In the genomic region with DNA sequence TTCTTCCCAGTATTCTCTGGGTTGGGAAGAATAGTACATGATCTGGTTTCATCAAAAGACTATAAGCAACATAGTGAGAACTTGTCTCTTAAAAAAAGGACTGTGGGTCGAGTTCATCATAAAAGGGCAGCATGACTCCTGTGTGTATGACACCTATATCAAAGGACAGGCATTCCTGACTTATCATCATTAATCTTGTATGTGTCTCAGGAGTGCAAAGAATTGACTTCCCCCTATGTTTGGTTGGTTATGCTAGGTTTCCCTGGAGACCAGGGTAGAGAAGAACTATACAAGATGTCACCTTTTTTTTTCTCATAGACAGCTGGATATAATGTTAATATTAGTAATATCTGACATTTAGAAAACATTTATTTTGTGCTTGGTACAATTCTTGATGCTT, we compare ENCODE assay signal across 14 cellular contexts.
DNase-seq lines count a peak whose midpoint lies in the region; ATAC-seq, FAIRE-seq and TF ChIP-seq lines count a peak whose summit lies in the region.
"Had no signal": no experiment of that assay in that cellular context is flagged by ENCODE, and none has a peak within 500 bp of the region (broad histone marks: within the 10 kb centered on the region; RNA-seq: fewer than 3 reads in every experiment).

No MANE protein-coding gene starts in this region.

- peak overlapping the region; percentile 22 for H3K27ac Mint-ChIP-seq in progenitor cell of endocrine pancreas
- H3K27ac Mint-ChIP-seq in naive thymus-derived CD4-positive, alpha-beta T cell = no peak overlapping the region
- H3K27ac Mint-ChIP-seq: CD8-positive, alpha-beta T cell had no signal

- TF ChIP-seq CTCF in progenitor cell of endocrine pancreas (IDR thresholded peaks at IDR 0.05; ENCODE audit: unreplicated experiment) = no peak
- no peak for TF ChIP-seq CTCF in GM10266 (IDR thresholded peaks at IDR 0.05; ENCODE audit: control insufficient read depth, insufficient read depth, low read depth, missing control alignments)

- FAIRE-seq in RCC 7860 (lab: Jason Lieb, UNC) = no peak

- intact Hi-C loops in naive thymus-derived CD4-positive, alpha-beta T cell (cut with micrococcal nuclease) = no loop called here

- H3K4me1 Mint-ChIP-seq in progenitor cell of endocrine pancreas (ENCODE audit: low read depth) = peaks cover 44% of the 10 kb centered on the region
- no peaks in the 10 kb centered on the region for H3K4me1 Mint-ChIP-seq in naive thymus-derived CD4-positive, alpha-beta T cell

- POLR2A ChIA-PET in naive thymus-derived CD4-positive, alpha-beta T cell (lab: Charles Lee) = no interaction called here

- no peaks in the 10 kb centered on the region for H3K9me3 Mint-ChIP-seq in progenitor cell of endocrine pancreas (ENCODE audit: low read depth)
- H3K9me3 Mint-ChIP-seq in naive thymus-derived CD4-positive, alpha-beta T cell = peaks cover 0 to 6% (median 0%) of the 10 kb centered on the region in 11 donors
- H3K9me3 Mint-ChIP-seq: CD8-positive, alpha-beta T cell had no signal

- H3K27ac ChIP-seq in naive thymus-derived CD4-positive, alpha-beta T cell (ENCODE audit: low read depth, low read length) = no peak overlapping the region
- H3K27ac ChIP-seq: PC-9 had no signal

- CTCF ChIA-PET in naive thymus-derived CD4-positive, alpha-beta T cell (lab: Charles Lee) = no interaction called here

- H3K36me3 ChIP-seq in naive thymus-derived CD4-positive, alpha-beta T cell (ENCODE audit: control insufficient read depth in 2 of 3, insufficient read depth in 3 of 3, low read length in 3 of 3) = no peaks in the 10 kb centered on the region
- H3K36me3 ChIP-seq: BE2C had no signal

- H3K36me3 Mint-ChIP-seq in progenitor cell of endocrine pancreas (ENCODE audit: insufficient read depth) = no peaks in the 10 kb centered on the region
- no peaks in the 10 kb centered on the region for H3K36me3 Mint-ChIP-seq in naive thymus-derived CD4-positive, alpha-beta T cell
- H3K36me3 Mint-ChIP-seq: CD8-positive, alpha-beta T cell had no signal

- no peaks in the 10 kb centered on the region for H3K27me3 ChIP-seq in naive thymus-derived CD4-positive, alpha-beta T cell (ENCODE audit: control insufficient read depth in 2 of 2, insufficient read depth in 2 of 2, low read length in 2 of 2)
- H3K27me3 ChIP-seq: BE2C had no signal

- ATAC-seq in naive thymus-derived CD4-positive, alpha-beta T cell = no peak
- ATAC-seq: CD8-positive, alpha-beta T cell; Right ventricle myocardium inferior had no signal

- no peaks in the 10 kb centered on the region for H3K27me3 Mint-ChIP-seq in progenitor cell of endocrine pancreas
- H3K27me3 Mint-ChIP-seq in naive thymus-derived CD4-positive, alpha-beta T cell = no peaks in the 10 kb centered on the region

- no peaks in the 10 kb centered on the region for H3K9me3 ChIP-seq in naive thymus-derived CD4-positive, alpha-beta T cell (ENCODE audit: control insufficient read depth in 2 of 3, low read length in 3 of 3)
- H3K9me3 ChIP-seq: BE2C, SK-N-SH had no signal

- H3K4me3 Mint-ChIP-seq in progenitor cell of endocrine pancreas (ENCODE audit: low read depth) = no peak overlapping the region
- H3K4me3 Mint-ChIP-seq in naive thymus-derived CD4-positive, alpha-beta T cell = no peak overlapping the region
- H3K4me3 Mint-ChIP-seq: CD8-positive, alpha-beta T cell had no signal

- DNase-seq in HT-29 (ENCODE audit: low spot score) (peak; percentile 47), RCC 7860 (ENCODE audit: low spot score) (peak; percentile 35), kidney tubule cell (ENCODE audit: low spot score) (peak; percentile 85), progenitor cell of endocrine pancreas (ENCODE audit: low spot score, unreplicated experiment) (no peak), GM10266 (ENCODE audit: extremely low spot score) (no peak), cerebellar cortex (ENCODE audit: low spot score) (no peak)
- DNase-seq in naive thymus-derived CD4-positive, alpha-beta T cell = no peak
- DNase-seq: BE2C; CD8-positive, alpha-beta T cell; HCEC 1CT; NCI-H1436; SK-N-SH had no signal

- H3K4me1 ChIP-seq in naive thymus-derived CD4-positive, alpha-beta T cell (ENCODE audit: control insufficient read depth in 2 of 2, insufficient read depth in 2 of 2, low read length in 2 of 2) = no peaks in the 10 kb centered on the region

- H3K4me3 ChIP-seq in naive thymus-derived CD4-positive, alpha-beta T cell (ENCODE audit: low read length) = no peak overlapping the region
- H3K4me3 ChIP-seq: PC-9 had no signal

Comparison
In these comparisons a context has a peak if more than half of its experiments do, and no peak if none do; other contexts are left out.
1. DNase-seq: peak in HT-29 (single experiment), RCC 7860 (single experiment) and kidney tubule cell (single experiment); none in progenitor cell of endocrine pancreas (single experiment), naive thymus-derived CD4-positive, alpha-beta T cell (0 of 9), GM10266 (single experiment) and cerebellar cortex (single experiment).